In the genomic region with DNA sequence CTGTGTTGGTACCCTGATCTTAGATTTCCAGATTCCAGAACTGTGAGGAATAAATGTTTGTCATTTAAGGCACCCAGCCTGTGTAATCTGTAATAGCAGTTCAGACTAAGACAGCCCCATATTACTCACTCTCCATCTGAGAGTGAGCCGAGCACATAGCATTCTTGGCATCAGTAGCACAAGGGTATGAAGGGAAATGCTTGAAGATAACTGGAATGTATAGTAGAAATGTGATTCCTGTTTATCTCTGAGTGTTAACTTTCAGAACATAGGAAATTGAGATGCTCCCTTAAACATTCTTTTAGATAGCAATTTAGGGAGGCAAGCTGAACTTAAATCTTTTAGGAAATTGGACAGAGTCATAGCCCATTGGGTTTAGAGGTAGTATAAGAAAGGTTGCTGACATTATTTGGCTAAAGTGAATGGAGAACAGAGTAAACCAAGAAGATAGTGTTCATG, we compare ENCODE assay signal across 1 cellular context.
TF ChIP-seq lines count a peak whose summit lies in the region.

No MANE protein-coding gene starts in this region.

TF ChIP-seq in K562, 482 proteins besides CTCF, POLR2A, EP300 and RAD21 (continued from another document):
- TF ChIP-seq, protein P1, sequence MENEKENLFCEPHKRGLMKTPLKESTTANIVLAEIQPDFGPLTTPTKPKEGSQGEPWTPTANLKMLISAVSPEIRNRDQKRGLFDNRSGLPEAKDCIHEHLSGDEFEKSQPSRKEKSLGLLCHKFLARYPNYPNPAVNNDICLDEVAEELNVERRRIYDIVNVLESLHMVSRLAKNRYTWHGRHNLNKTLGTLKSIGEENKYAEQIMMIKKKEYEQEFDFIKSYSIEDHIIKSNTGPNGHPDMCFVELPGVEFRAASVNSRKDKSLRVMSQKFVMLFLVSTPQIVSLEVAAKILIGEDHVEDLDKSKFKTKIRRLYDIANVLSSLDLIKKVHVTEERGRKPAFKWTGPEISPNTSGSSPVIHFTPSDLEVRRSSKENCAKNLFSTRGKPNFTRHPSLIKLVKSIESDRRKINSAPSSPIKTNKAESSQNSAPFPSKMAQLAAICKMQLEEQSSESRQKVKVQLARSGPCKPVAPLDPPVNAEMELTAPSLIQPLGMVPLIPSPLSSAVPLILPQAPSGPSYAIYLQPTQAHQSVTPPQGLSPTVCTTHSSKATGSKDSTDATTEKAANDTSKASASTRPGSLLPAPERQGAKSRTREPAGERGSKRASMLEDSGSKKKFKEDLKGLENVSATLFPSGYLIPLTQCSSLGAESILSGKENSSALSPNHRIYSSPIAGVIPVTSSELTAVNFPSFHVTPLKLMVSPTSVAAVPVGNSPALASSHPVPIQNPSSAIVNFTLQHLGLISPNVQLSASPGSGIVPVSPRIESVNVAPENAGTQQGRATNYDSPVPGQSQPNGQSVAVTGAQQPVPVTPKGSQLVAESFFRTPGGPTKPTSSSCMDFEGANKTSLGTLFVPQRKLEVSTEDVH (IDR thresholded peaks at IDR 0.05; ENCODE audit: low read depth, partially characterized antibody): no peak
- no peak for TF ChIP-seq EWSR1 (IDR thresholded peaks at IDR 0.05; ENCODE audit: borderline replicate concordance, low read depth, partially characterized antibody)
- TF ChIP-seq FOXK2 (conservative IDR thresholded peaks at IDR 0.05 in 1 of 2, IDR thresholded peaks at IDR 0.05 in 1 of 2; ENCODE audit: low read depth in 2 of 2): peak in 1 of 2 experiments; percentile 41; a peak in 2 of 4 replicates
- 0 out of 2 replicates have a peak, but pooled peaks have one; percentile 14 for TF ChIP-seq EHMT2 (IDR thresholded peaks at IDR 0.05)
- TF ChIP-seq NCOA2 (IDR thresholded peaks at IDR 0.05; ENCODE audit: partially characterized antibody in 2 of 2): peak in 1 of 2 experiments; percentile 81
- TF ChIP-seq SP1 (CRISPR knock-in tag; IDR thresholded peaks at IDR 0.05): peak; percentile 55
- TF ChIP-seq TCF3 (CRISPR knock-in tag; IDR thresholded peaks at IDR 0.05): peak; percentile 8; the same call in 1 of the 2 replicates
- peak; percentile 81 for TF ChIP-seq ZNF592 (IDR thresholded peaks at IDR 0.05)
- TF ChIP-seq ZFP30 (CRISPR knock-in tag; IDR thresholded peaks at IDR 0.05; ENCODE audit: borderline replicate concordance): no peak
- TF ChIP-seq NCOA1 (IDR thresholded peaks at IDR 0.05; ENCODE audit: low read depth): no peak
- no peak for TF ChIP-seq ATF4 (CRISPR knock-in tag; IDR thresholded peaks at IDR 0.05)
- no peak for TF ChIP-seq ZNF512 (tag; IDR thresholded peaks at IDR 0.05)
- no peak for TF ChIP-seq SIX5 (IDR thresholded peaks at IDR 0.05; ENCODE audit: borderline replicate concordance in 1 of 2, insufficient read depth in 1 of 2, low read depth in 1 of 2, low read length in 2 of 2)
- TF ChIP-seq CC2D1A (IDR thresholded peaks at IDR 0.05): no peak
- no peak for TF ChIP-seq ZNF668 (CRISPR knock-in tag; IDR thresholded peaks at IDR 0.05)
- no peak for TF ChIP-seq TGIF2 (CRISPR knock-in tag; IDR thresholded peaks at IDR 0.05)
- no peak for TF ChIP-seq BCOR (IDR thresholded peaks at IDR 0.05)
